9 cellular contexts compared by ENCODE assay signal in genomic region chr1:22051607-22052114, GRCh38. TPM values are rescaled to one million over a fixed set of nuclear protein-coding genes. Genes with fewer than 3 reads are reported as not detected.
A peak's percentile ranks its signal among the peaks of the same experiment; 100 is the strongest.
DNase-seq lines count a peak whose midpoint lies in the region; ATAC-seq, FAIRE-seq and TF ChIP-seq lines count a peak whose summit lies in the region.
"Had no signal": no experiment of that assay in that cellular context is flagged by ENCODE, and none has a peak within 500 bp of the region (broad histone marks: within the 10 kb centered on the region; RNA-seq: fewer than 3 reads in every experiment).

No MANE protein-coding gene starts in this region.

- H3K27me3 ChIP-seq in HepG2 (ENCODE audit: control insufficient read depth in 1 of 2, insufficient read depth in 2 of 2, low read length in 2 of 2): no peaks in the 10 kb centered on the region; a peak in 1 of 5 replicates
- no peaks in the 10 kb centered on the region for H3K27me3 ChIP-seq in right lobe of liver
- H3K27me3 ChIP-seq: sigmoid colon had no signal

- TF ChIP-seq CTCF in HepG2 (CRISPR knock-in tag; IDR thresholded peaks at IDR 0.05) (no peak), right lobe of liver (IDR thresholded peaks at IDR 0.05) (no peak), VCaP (conservative IDR thresholded peaks at IDR 0.05) (no peak), type B pancreatic cell (conservative IDR thresholded peaks at IDR 0.05) (no peak)

- 79% methylated on average over 13 of the region's 13 CpGs for WGBS in HepG2 (ENCODE audit: low lambda C conversion rate)
- 83% methylated on average over 4 of the region's 13 CpGs for WGBS in right lobe of liver (ENCODE audit: insufficient coverage, low coverage, low lambda C conversion rate, missing lambda C conversion rate)

- H2AFZ ChIP-seq in HepG2 (ENCODE audit: low read length): no peak overlapping the region

- no peak for FAIRE-seq in HepG2 (lab: Jason Lieb, UNC)

- peak overlapping the region; percentile 91; the same call in 1 of the 2 replicates for H3K9ac ChIP-seq in HepG2 (ENCODE audit: insufficient read depth, low read depth, low read length)

- in situ Hi-C loops in HepG2 (cut with HindIII; ENCODE audit: extremely low pct_ligation_motif_present, low pct_unique_long_range_greater_than_20kb): no loop called here

- H4K20me1 ChIP-seq in HepG2 (ENCODE audit: insufficient read depth, low read length): peaks cover 30% of the 10 kb centered on the region

- intact Hi-C loops in HepG2 (cut with micrococcal nuclease; ENCODE audit: unreplicated experiment): no loop called here
- intact Hi-C loops in right lobe of liver (cut with DNase I): no loop called here

- peaks cover 32% of the 10 kb centered on the region for H3K79me2 ChIP-seq in HepG2 (ENCODE audit: insufficient read depth, low read length)

- H3K36me3 Mint-ChIP-seq in immature natural killer cell (peaks cover 7 to 14% (median 9%) of the 10 kb centered on the region in 3 donors), type B pancreatic cell (peaks cover 10% of the 10 kb centered on the region)

- peak overlapping the region; percentile 89 to 97 (median 93) for H3K27ac Mint-ChIP-seq in immature natural killer cell
- peak overlapping the region; percentile 91 for H3K27ac Mint-ChIP-seq in type B pancreatic cell

- H3K9me3 Mint-ChIP-seq in immature natural killer cell (peaks cover 0 to 2% (median 0%) of the 10 kb centered on the region in 6 donors), type B pancreatic cell (no peaks in the 10 kb centered on the region)

- H3K9me3 ChIP-seq in HepG2 (ENCODE audit: low read length) (no peaks in the 10 kb centered on the region), right lobe of liver (no peaks in the 10 kb centered on the region)
- H3K9me3 ChIP-seq: sigmoid colon had no signal

- H3K4me1 ChIP-seq in HepG2 (ENCODE audit: insufficient read depth, low read length) (peaks cover 62% of the 10 kb centered on the region), right lobe of liver (peaks cover 0 to 26% (median 9%) of the 10 kb centered on the region in 4 donors)

- CTCF ChIA-PET in HepG2 (lab: Yijun Ruan, JAX; ENCODE audit: low intra/inter-chr PET ratio, low total read pairs): no interaction called here

- DNase-seq in HepG2 (ENCODE audit: low spot score): no peak
- DNase-seq in right lobe of liver: no peak
- no peak for DNase-seq in immature natural killer cell
- DNase-seq in type B pancreatic cell (ENCODE audit: extremely low spot score, unreplicated experiment): no peak
- DNase-seq in EL: no peak
- no peak for DNase-seq in midbrain (lab: John Stamatoyannopoulos, UW)
- DNase-seq in HuH-7 (ENCODE audit: low spot score): no peak

- TF ChIP-seq EP300 in HepG2 (IDR thresholded peaks at IDR 0.05; ENCODE audit: low read depth in 2 of 2, low read length in 2 of 2) (no peak), HepG2 (CRISPR knock-in tag; IDR thresholded peaks at IDR 0.05; ENCODE audit: borderline replicate concordance) (no peak)

- H3K4me3 Mint-ChIP-seq in immature natural killer cell (peak overlapping the region; percentile 86 to 92 (median 88)), type B pancreatic cell (peak overlapping the region; percentile 89)

- H3K27ac ChIP-seq in HepG2 (ENCODE audit: extremely low read length, insufficient read depth, low read length) (no peak overlapping the region), right lobe of liver (no peak overlapping the region), VCaP (peak overlapping the region; percentile 96)

- H3K27me3 Mint-ChIP-seq in immature natural killer cell (ENCODE audit: low read depth in 3 of 3): peaks cover 16 to 37% (median 21%) of the 10 kb centered on the region in 3 donors
- H3K27me3 Mint-ChIP-seq in type B pancreatic cell: no peaks in the 10 kb centered on the region

- TF ChIP-seq POLR2A in HepG2 (IDR thresholded peaks at IDR 0.05; ENCODE audit: insufficient read depth in 1 of 2, low read depth in 2 of 2, low read length in 2 of 2) (no peak), right lobe of liver (IDR thresholded peaks at IDR 0.05) (no peak)

- ATAC-seq in HepG2 (no peak), right lobe of liver (no peak)

- POLR2A ChIA-PET in HepG2 (lab: Yijun Ruan, JAX): interaction anchor here (1.0 to 3.8 kb wide), 7 partner anchors 11 to 268 kb away, joined by 3 to 42 read pairs (median 8); no protein-coding TSS in a partner anchor

- H3K4me2 ChIP-seq in HepG2 (ENCODE audit: low read depth, low read length): peak overlapping the region; percentile 80

- no peak for TF ChIP-seq RAD21 in HepG2 (CRISPR knock-in tag; IDR thresholded peaks at IDR 0.05)

- H3K36me3 ChIP-seq in HepG2 (replicated peaks in 1 of 2; ENCODE audit: control insufficient read depth in 1 of 2, insufficient read depth in 2 of 2, low read length in 2 of 2) (no peaks in the 10 kb centered on the region; a peak in 1 of 5 replicates), right lobe of liver (no peaks in the 10 kb centered on the region)
- H3K36me3 ChIP-seq: sigmoid colon had no signal

- BruUV-seq in HepG2 (replicated peaks; lab: Mats Ljungman, UMichigan): TSS peak; percentile 39

- H3K4me1 Mint-ChIP-seq in immature natural killer cell: peaks cover 41 to 50% of the 10 kb centered on the region in 2 donors
- peaks cover 33% of the 10 kb centered on the region for H3K4me1 Mint-ChIP-seq in type B pancreatic cell (ENCODE audit: unreplicated experiment)

- peak overlapping the region in 2 of 3 experiments; percentile 90; a peak in 1 of 6 replicates for H3K4me3 ChIP-seq in HepG2 (replicated peaks in 1 of 3; ENCODE audit: insufficient read depth in 1 of 3, low read depth in 2 of 3, low read length in 3 of 3)
- H3K4me3 ChIP-seq in right lobe of liver: no peak overlapping the region

TF ChIP-seq in HepG2, 621 proteins besides CTCF, POLR2A, EP300 and RAD21 (continues in another document):
- TF ChIP-seq ZNF570 (CRISPR knock-in tag; IDR thresholded peaks at IDR 0.05; ENCODE audit: borderline replicate concordance) (no peak), ZNF777 (CRISPR knock-in tag; IDR thresholded peaks at IDR 0.05) (0 out of 2 replicates have a peak, but pooled peaks have one; percentile 5), ZNF747 (CRISPR knock-in tag; IDR thresholded peaks at IDR 0.05; ENCODE audit: borderline replicate concordance) (no peak), ZNF496 (CRISPR knock-in tag; IDR thresholded peaks at IDR 0.05; ENCODE audit: insufficient replicate concordance) (no peak)

RNA-seq across cellular contexts. Expression of gene CDC42, which starts 0.8 kb away (rescaled TPM):
- total RNA-seq in HepG2 (2016; rRNA removed; fragmentation: Illumina TruSeq; extraction: Trizol) (237 and 358 TPM in 2 replicates), right lobe of liver (100 to 1,000 TPM in 3 of 6 experiments, 10 to 100 TPM in 3; 74.4 to 128 (median 95.9) TPM), type B pancreatic cell (ENCODE audit: low replicate concordance) (238 and 301 TPM in 2 replicates)
- total RNA-seq in HepG2 (2016; cell fraction: cytosol; rRNA removed; fragmentation: Illumina TruSeq; extraction: Trizol; ENCODE audit: low read depth): 58.8 and 63.4 TPM in 2 replicates
- total RNA-seq in HepG2 (2016; cell fraction: insoluble cytoplasmic fraction; rRNA removed; fragmentation: Illumina TruSeq; extraction: Trizol): 235 and 352 TPM in 2 replicates
- total RNA-seq in HepG2 (2016; cell fraction: membrane; rRNA removed; fragmentation: Illumina TruSeq; extraction: Trizol): 100 and 105 TPM in 2 replicates
- 82.8 and 91.5 TPM in 2 replicates for total RNA-seq in HepG2 (2016; cell fraction: nucleus; rRNA removed; fragmentation: Illumina TruSeq; extraction: Trizol)
- polyA plus RNA-seq in HepG2 (2011; rRNA removed) (101 and 138 TPM in 2 replicates), immature natural killer cell (100 to 1,000 TPM; 220 to 600 (median 473) TPM)
- 72.7 and 116 TPM in 2 replicates for polyA plus RNA-seq in HepG2 (2011; cell fraction: cytosol; rRNA removed)
- polyA plus RNA-seq in HepG2 (2011; cell fraction: nucleus; rRNA removed): 20.5 and 33.7 TPM in 2 replicates
- 197 and 216 TPM in 2 replicates for polyA plus RNA-seq in HepG2 (2012)
- 20.7 and 25.5 TPM in 2 replicates for polyA plus RNA-seq in HepG2 (2016; cell fraction: cytosol; fragmentation: Illumina TruSeq; extraction: Trizol; ENCODE audit: low read depth)
- polyA plus RNA-seq in HepG2 (2016; cell fraction: insoluble cytoplasmic fraction; fragmentation: Illumina TruSeq; extraction: Trizol; ENCODE audit: low read depth): 336 and 350 TPM in 2 replicates
- polyA plus RNA-seq in HepG2 (2016; cell fraction: membrane; fragmentation: Illumina TruSeq; extraction: Trizol; ENCODE audit: low read depth): 55.2 and 56.7 TPM in 2 replicates
- polyA plus RNA-seq in HepG2 (2016; cell fraction: nucleus; fragmentation: Illumina TruSeq; extraction: Trizol; ENCODE audit: insufficient read depth, low read depth): 102 and 112 TPM in 2 replicates
- 81.6 and 140 TPM in 2 replicates for polyA minus RNA-seq in HepG2 (2011; rRNA and poly(A)+ RNA removed; ENCODE audit: low replicate concordance)
- polyA minus RNA-seq in HepG2 (2011; cell fraction: cytosol; rRNA and poly(A)+ RNA removed): 96.1 and 107 TPM in 2 replicates
- polyA minus RNA-seq in HepG2 (2011; cell fraction: nucleus; rRNA and poly(A)+ RNA removed): 31.8 and 39.2 TPM in 2 replicates

RNA-seq across cellular contexts. Expression of gene CELA3A, which starts 50.2 kb away (rescaled TPM):
- total RNA-seq in HepG2 (2016; rRNA removed; fragmentation: Illumina TruSeq; extraction: Trizol) (not detected in 2 replicates), right lobe of liver (under 1 TPM in 1 of 6 experiments, not detected in 5; 0.22 TPM), type B pancreatic cell (ENCODE audit: low replicate concordance) (0.40 TPM in 1 of 2 replicates, not detected in the other)
- not detected in 2 replicates for total RNA-seq in HepG2 (2016; cell fraction: cytosol; rRNA removed; fragmentation: Illumina TruSeq; extraction: Trizol; ENCODE audit: low read depth)
- not detected in 2 replicates for total RNA-seq in HepG2 (2016; cell fraction: insoluble cytoplasmic fraction; rRNA removed; fragmentation: Illumina TruSeq; extraction: Trizol)
- total RNA-seq in HepG2 (2016; cell fraction: membrane; rRNA removed; fragmentation: Illumina TruSeq; extraction: Trizol): not detected in 2 replicates
- total RNA-seq in HepG2 (2016; cell fraction: nucleus; rRNA removed; fragmentation: Illumina TruSeq; extraction: Trizol): not detected in 2 replicates
- polyA plus RNA-seq in HepG2 (2011; rRNA removed) (0.09 and 0.73 TPM in 2 replicates), immature natural killer cell (not detected)
- 0.19 and 0.23 TPM in 2 replicates for polyA plus RNA-seq in HepG2 (2011; cell fraction: cytosol; rRNA removed)
- 0.27 and 0.33 TPM in 2 replicates for polyA plus RNA-seq in HepG2 (2011; cell fraction: nucleus; rRNA removed)
- polyA plus RNA-seq in HepG2 (2012): not detected in 2 replicates
- not detected in 2 replicates for polyA plus RNA-seq in HepG2 (2016; cell fraction: cytosol; fragmentation: Illumina TruSeq; extraction: Trizol; ENCODE audit: low read depth)
- not detected in 2 replicates for polyA plus RNA-seq in HepG2 (2016; cell fraction: insoluble cytoplasmic fraction; fragmentation: Illumina TruSeq; extraction: Trizol; ENCODE audit: low read depth)
- polyA plus RNA-seq in HepG2 (2016; cell fraction: membrane; fragmentation: Illumina TruSeq; extraction: Trizol; ENCODE audit: low read depth): not detected in 2 replicates
- polyA plus RNA-seq in HepG2 (2016; cell fraction: nucleus; fragmentation: Illumina TruSeq; extraction: Trizol; ENCODE audit: insufficient read depth, low read depth): not detected in 2 replicates
- polyA minus RNA-seq in HepG2 (2011; rRNA and poly(A)+ RNA removed; ENCODE audit: low replicate concordance): not detected in 2 replicates
- not detected in 2 replicates for polyA minus RNA-seq in HepG2 (2011; cell fraction: cytosol; rRNA and poly(A)+ RNA removed)
- polyA minus RNA-seq in HepG2 (2011; cell fraction: nucleus; rRNA and poly(A)+ RNA removed): not detected in 2 replicates
- total RNA-seq: sigmoid colon had no signal

Comparison
In these comparisons a context has a peak if more than half of its experiments do, and no peak if none do; other contexts are left out.
1. H3K4me3 ChIP-seq: peak in HepG2 (2 of 3); none in right lobe of liver (0 of 3).